Comparison of ENCODE assay signal across 8 cellular contexts in the genomic region with DNA sequence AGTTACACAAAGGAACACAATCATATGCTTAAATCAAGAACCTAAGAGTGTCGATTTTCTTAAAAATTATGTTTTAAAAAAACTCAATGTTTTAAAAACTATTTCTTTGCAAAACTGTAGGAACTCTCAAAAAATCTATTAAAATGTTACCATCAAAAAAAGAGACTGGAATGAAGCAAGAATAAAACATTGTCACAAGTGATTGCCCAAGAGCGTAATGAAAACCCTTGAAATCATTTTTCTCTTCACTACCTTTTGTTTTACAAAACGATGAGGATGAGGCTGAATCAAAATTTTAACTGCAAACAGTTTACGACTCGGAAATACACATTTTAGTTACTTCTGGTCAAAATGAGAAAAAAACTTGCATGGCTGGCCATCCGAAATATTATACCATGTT. TPM values are rescaled to one million over a fixed set of nuclear protein-coding genes. Genes with fewer than 3 reads are reported as not detected.
DNase-seq lines count a peak whose midpoint lies in the region; ATAC-seq and TF ChIP-seq lines count a peak whose summit lies in the region.

No MANE protein-coding gene starts in this region.

- WGBS in smooth muscle cell (ENCODE audit: low lambda C conversion rate) = 2% methylated on average over 6 of the region's 6 CpGs

- H3K4me3 ChIP-seq in HCT116 (replicated peaks in 1 of 2; ENCODE audit: low read depth in 1 of 2, low read length in 2 of 2) (peak overlapping the region; percentile 95 to 100), iPS-11a (ENCODE audit: low read depth, low read length) (peak overlapping the region; percentile 85), smooth muscle cell (peak overlapping the region; percentile 97)

- H3K4me2 ChIP-seq in HCT116 (ENCODE audit: low read length) (peak overlapping the region; percentile 98), smooth muscle cell (peak overlapping the region; percentile 98)

- intact Hi-C loops in HCT116 (cut with micrococcal nuclease) = no loop called here
- intact Hi-C loops in activated CD8-positive, alpha-beta T cell treated with anti-CD3 and anti-CD28 coated beads for 36 hours (cut with micrococcal nuclease) = no loop called here

- peaks cover 64% of the 10 kb centered on the region for H3K36me3 Mint-ChIP-seq in activated CD8-positive, alpha-beta T cell treated with anti-CD3 and anti-CD28 coated beads for 36 hours (ENCODE audit: low read depth)

- CTCF ChIA-PET in HCT116 (lab: Charles Lee) = interaction anchor here (1.5 kb wide), 1 partner anchor 88 kb away, joined by 5 read pairs; no protein-coding TSS in a partner anchor
- CTCF ChIA-PET in activated CD8-positive, alpha-beta T cell treated with anti-CD3 and anti-CD28 coated beads for 36 hours (lab: Charles Lee) = interaction anchor here (1.5 kb wide), 1 partner anchor 17 kb away, joined by 4 read pairs; no protein-coding TSS in a partner anchor

- ATAC-seq in HCT116 (no peak), HG02970 (IDR thresholded peaks at IDR 0.05; ENCODE audit: low FRiP score, unreplicated experiment) (no peak)
- no peak for ATAC-seq in activated CD8-positive, alpha-beta T cell treated with anti-CD3 and anti-CD28 coated beads for 36 hours

- H4K20me1 ChIP-seq in HCT116 (ENCODE audit: insufficient read depth) (peaks cover 20% of the 10 kb centered on the region; the same call in 1 of the 2 replicates), smooth muscle cell (ENCODE audit: low read depth) (peaks cover 52% of the 10 kb centered on the region)

- H3F3A ChIP-seq in smooth muscle cell (ENCODE audit: low read depth) = no peaks in the 10 kb centered on the region

- no peaks in the 10 kb centered on the region for H3K27me3 Mint-ChIP-seq in activated CD8-positive, alpha-beta T cell treated with anti-CD3 and anti-CD28 coated beads for 36 hours

- H3K4me1 ChIP-seq in HCT116 (ENCODE audit: control insufficient read depth in 1 of 2, insufficient read depth in 2 of 2, low read length in 2 of 2) = peaks cover 10 to 21% of the 10 kb centered on the region in 2 experiments; a peak in 3 of 4 replicates
- H3K4me1 ChIP-seq in smooth muscle cell (ENCODE audit: low read depth) = peaks cover 17% of the 10 kb centered on the region

- H3K79me2 ChIP-seq in HCT116 (ENCODE audit: insufficient read depth, low read length) (peaks cover 91% of the 10 kb centered on the region), smooth muscle cell (ENCODE audit: low read depth) (peaks cover 81% of the 10 kb centered on the region)

- RAD21 ChIA-PET in HCT116 (lab: Charles Lee; ENCODE audit: low non-redundant PET in 1 of 2, low total read pairs in 2 of 2, uncharacterized antibody in 2 of 2, unreplicated experiment in 2 of 2) = no interaction called here

- no peaks in the 10 kb centered on the region for H3K9me3 Mint-ChIP-seq in activated CD8-positive, alpha-beta T cell treated with anti-CD3 and anti-CD28 coated beads for 36 hours

- H3K27ac ChIP-seq in HCT116 (ENCODE audit: low read depth, low read length) (peak overlapping the region; percentile 94), smooth muscle cell (ENCODE audit: low read depth) (peak overlapping the region; percentile 100)

- H3K27ac Mint-ChIP-seq in activated CD8-positive, alpha-beta T cell treated with anti-CD3 and anti-CD28 coated beads for 36 hours = peak overlapping the region; percentile 100

- H3K4me3 Mint-ChIP-seq in activated CD8-positive, alpha-beta T cell treated with anti-CD3 and anti-CD28 coated beads for 36 hours = peak overlapping the region; percentile 91

- H3K9me3 ChIP-seq in HCT116 (ENCODE audit: control insufficient read depth in 1 of 2, insufficient read depth in 1 of 2, low read depth in 1 of 2, low read length in 2 of 2) (no peaks in the 10 kb centered on the region), smooth muscle cell (replicated peaks; ENCODE audit: low read depth) (no peaks in the 10 kb centered on the region)

- TF ChIP-seq POLR2A in HCT116 (IDR thresholded peaks at IDR 0.05; ENCODE audit: borderline replicate concordance, extremely low read depth, insufficient read depth, insufficient read length) = no peak

- H2AFZ ChIP-seq in HCT116 (ENCODE audit: low read depth, low read length, poor library complexity, severe bottlenecking) (no peak overlapping the region), smooth muscle cell (ENCODE audit: low read depth) (peak overlapping the region; percentile 50)

- H3K9ac ChIP-seq in HCT116 (ENCODE audit: low read length) = peak overlapping the region; percentile 85
- H3K9ac ChIP-seq in smooth muscle cell (ENCODE audit: low read depth) = peak overlapping the region; percentile 99

- TF ChIP-seq CTCF in HCT116 (IDR thresholded peaks at IDR 0.05 in 2 of 3, conservative IDR thresholded peaks at IDR 0.05 in 1 of 3; ENCODE audit: borderline replicate concordance in 1 of 3, insufficient read depth in 1 of 3, low read depth in 2 of 3, low read length in 2 of 3) (no peak), smooth muscle cell (IDR thresholded peaks at IDR 0.05; ENCODE audit: borderline replicate concordance, insufficient read depth, poor library complexity, severe bottlenecking) (no peak)
- no peak for TF ChIP-seq CTCF in activated CD8-positive, alpha-beta T cell treated with anti-CD3 and anti-CD28 coated beads for 36 hours (IDR thresholded peaks at IDR 0.05)

- no peak for DNase-seq in HCT116 (ENCODE audit: low read depth, low spot score)
- DNase-seq in activated CD8-positive, alpha-beta T cell treated with anti-CD3 and anti-CD28 coated beads for 36 hours = no peak
- DNase-seq in smooth muscle cell (lab: John Stamatoyannopoulos, UW; ENCODE audit: unreplicated experiment) = no peak
- no peak for DNase-seq in iPS-NIHi11 (ENCODE audit: low spot score)
- no peak for DNase-seq in NCI-H2081 (lab: John Stamatoyannopoulos, UW)
- DNase-seq in NCI-H774 (lab: John Stamatoyannopoulos, UW) = no peak

- no peaks in the 10 kb centered on the region for H3K27me3 ChIP-seq in HCT116 (ENCODE audit: insufficient read depth, low read length)
- H3K27me3 ChIP-seq in smooth muscle cell (ENCODE audit: low read depth) = no peaks in the 10 kb centered on the region

- peaks cover 40% of the 10 kb centered on the region for H3K4me1 Mint-ChIP-seq in activated CD8-positive, alpha-beta T cell treated with anti-CD3 and anti-CD28 coated beads for 36 hours (ENCODE audit: low read depth)

- no peaks in the 10 kb centered on the region for H3K9me2 ChIP-seq in HCT116 (ENCODE audit: insufficient read depth)

- POLR2A ChIA-PET in HCT116 (lab: Charles Lee) = interaction anchor here (1.0 to 1.5 kb wide), 2 partner anchors 12 to 351 kb away, joined by 3 read pairs; partner anchors contain the start of gene RAB18
- POLR2A ChIA-PET in activated CD8-positive, alpha-beta T cell treated with anti-CD3 and anti-CD28 coated beads for 36 hours (lab: Charles Lee) = interaction anchor here (0.6 to 5.9 kb wide), 12 partner anchors 8 to 265 kb away, joined by 3 to 59 read pairs (median 4); partner anchors contain the start of genes ACBD5 and ANKRD26

- BruUV-seq in HCT116 (replicated peaks; lab: Mats Ljungman, UMichigan) = no TSS peak

- TF ChIP-seq RAD21 in HCT116 (IDR thresholded peaks at IDR 0.05; ENCODE audit: low read depth) = no peak

- H3K36me3 ChIP-seq in HCT116 (ENCODE audit: control insufficient read depth in 1 of 2, insufficient read depth in 2 of 2, low read length in 2 of 2) (peaks cover 6 to 12% of the 10 kb centered on the region in 2 experiments), smooth muscle cell (ENCODE audit: low read depth) (peaks cover 5% of the 10 kb centered on the region)

TF ChIP-seq in HCT116, 20 proteins besides CTCF, POLR2A, EP300 and RAD21:
- TF ChIP-seq MAX (IDR thresholded peaks at IDR 0.05) = no peak
- no peak for TF ChIP-seq SP1 (IDR thresholded peaks at IDR 0.05; ENCODE audit: low read depth)
- TF ChIP-seq, protein P1, sequence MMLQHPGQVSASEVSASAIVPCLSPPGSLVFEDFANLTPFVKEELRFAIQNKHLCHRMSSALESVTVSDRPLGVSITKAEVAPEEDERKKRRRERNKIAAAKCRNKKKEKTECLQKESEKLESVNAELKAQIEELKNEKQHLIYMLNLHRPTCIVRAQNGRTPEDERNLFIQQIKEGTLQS (IDR thresholded peaks at IDR 0.05) = no peak
- TF ChIP-seq JUND (IDR thresholded peaks at IDR 0.05) = no peak
- no peak for TF ChIP-seq EZH2 (IDR thresholded peaks at IDR 0.05)
- no peak for TF ChIP-seq CEBPB (IDR thresholded peaks at IDR 0.05; ENCODE audit: low read depth)
- no peak for TF ChIP-seq EGR1 (IDR thresholded peaks at IDR 0.05; ENCODE audit: low read depth)
- TF ChIP-seq ZNF274 (IDR thresholded peaks at IDR 0.05; ENCODE audit: low read depth, low read length) = no peak

RNA-seq across cellular contexts. Expression of gene YME1L1, which starts 0.9 kb away (rescaled TPM):
- total RNA-seq in HCT116 (2021; ENCODE audit: unreplicated experiment) = 131 TPM
- polyA plus RNA-seq in HCT116 (2012) = 43.7 and 55.7 TPM in 2 replicates
- 100 to 1,000 TPM; 112 to 117 TPM for total RNA-seq in activated CD8-positive, alpha-beta T cell treated with anti-CD3 and anti-CD28 coated beads for 36 hours
- 128 and 148 TPM in 2 replicates for total RNA-seq in smooth muscle cell
- polyA plus RNA-seq in smooth muscle cell = 80.7 and 89.3 TPM in 2 replicates

RNA-seq across cellular contexts. Expression of gene MASTL, which starts 1.8 kb away (rescaled TPM):
- total RNA-seq in HCT116 (2021; ENCODE audit: unreplicated experiment) (13.8 TPM), smooth muscle cell (18.2 and 19.1 TPM in 2 replicates)
- 5.6 and 7.7 TPM in 2 replicates for polyA plus RNA-seq in HCT116 (2012)
- total RNA-seq in activated CD8-positive, alpha-beta T cell treated with anti-CD3 and anti-CD28 coated beads for 36 hours = 10 to 100 TPM; 40.5 to 43.6 TPM
- polyA plus RNA-seq in smooth muscle cell = 8.7 and 9.6 TPM in 2 replicates

RNA-seq across cellular contexts. Expression of gene ANKRD26, which starts 53.0 kb away (rescaled TPM):
- total RNA-seq in HCT116 (2021; ENCODE audit: unreplicated experiment) = 5.5 TPM
- polyA plus RNA-seq in HCT116 (2012) = 1.8 and 2.1 TPM in 2 replicates
- total RNA-seq in activated CD8-positive, alpha-beta T cell treated with anti-CD3 and anti-CD28 coated beads for 36 hours = 10 to 100 TPM in 1 of 2 experiments, 1 to 10 TPM in 1; 8.3 to 10.4 TPM
- total RNA-seq in smooth muscle cell = 9.7 and 11.5 TPM in 2 replicates
- 4.3 and 7.6 TPM in 2 replicates for polyA plus RNA-seq in smooth muscle cell
